In the genomic region with DNA sequence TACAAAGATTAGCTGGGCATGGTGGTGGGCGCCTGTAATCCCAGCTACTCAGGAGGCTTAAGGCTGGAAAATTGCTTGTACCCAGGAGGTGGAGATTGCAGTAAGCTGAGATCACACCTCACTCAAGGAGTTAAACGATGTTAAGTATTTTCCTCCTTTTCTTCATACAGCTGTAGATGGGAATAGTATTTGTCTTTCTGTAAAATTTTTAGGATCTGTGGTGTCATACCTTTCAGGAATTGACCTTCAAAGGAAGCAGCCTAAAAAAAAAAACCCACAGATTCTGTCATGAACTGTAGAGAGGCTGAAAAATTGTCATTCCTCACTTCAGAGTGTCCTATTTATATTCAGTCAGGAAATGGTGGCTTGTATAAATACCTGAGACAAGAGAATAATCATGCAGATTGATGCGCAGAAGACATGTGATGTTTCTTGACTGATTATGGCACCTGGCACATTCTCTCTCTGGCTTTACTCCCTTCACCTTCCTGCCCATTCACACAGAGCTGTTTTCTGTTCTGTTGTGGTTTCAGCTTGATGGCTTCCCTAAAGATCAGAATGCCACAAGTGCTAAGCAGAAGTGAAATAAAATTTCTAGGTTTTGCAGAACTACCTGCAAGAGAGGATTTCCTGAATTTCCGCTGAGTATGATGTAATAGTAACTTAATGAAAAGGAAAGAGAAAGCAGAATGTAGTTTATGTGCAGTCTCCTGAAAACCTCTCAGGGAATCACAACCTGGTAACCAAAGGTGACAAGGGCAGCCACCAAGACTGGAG, we compare ENCODE assay signal across 1 cellular context.
TF ChIP-seq lines count a peak whose summit lies in the region.

No MANE protein-coding gene starts in this region.

TF ChIP-seq in SK-N-SH, 30 proteins besides CTCF, POLR2A, EP300 and RAD21 (continued from another document):
- TF ChIP-seq REST (IDR thresholded peaks at IDR 0.05; ENCODE audit: low read depth, low read length) (no peak), MEF2A (IDR thresholded peaks at IDR 0.05; ENCODE audit: borderline replicate concordance, low read depth) (no peak), EZH2phosphoT487 (IDR thresholded peaks at IDR 0.05; ENCODE audit: borderline replicate concordance, low read depth) (no peak), YY1 (IDR thresholded peaks at IDR 0.05; ENCODE audit: low read depth) (no peak), MAX (IDR thresholded peaks at IDR 0.05; ENCODE audit: low read depth) (no peak)
- TF ChIP-seq, protein P1, sequence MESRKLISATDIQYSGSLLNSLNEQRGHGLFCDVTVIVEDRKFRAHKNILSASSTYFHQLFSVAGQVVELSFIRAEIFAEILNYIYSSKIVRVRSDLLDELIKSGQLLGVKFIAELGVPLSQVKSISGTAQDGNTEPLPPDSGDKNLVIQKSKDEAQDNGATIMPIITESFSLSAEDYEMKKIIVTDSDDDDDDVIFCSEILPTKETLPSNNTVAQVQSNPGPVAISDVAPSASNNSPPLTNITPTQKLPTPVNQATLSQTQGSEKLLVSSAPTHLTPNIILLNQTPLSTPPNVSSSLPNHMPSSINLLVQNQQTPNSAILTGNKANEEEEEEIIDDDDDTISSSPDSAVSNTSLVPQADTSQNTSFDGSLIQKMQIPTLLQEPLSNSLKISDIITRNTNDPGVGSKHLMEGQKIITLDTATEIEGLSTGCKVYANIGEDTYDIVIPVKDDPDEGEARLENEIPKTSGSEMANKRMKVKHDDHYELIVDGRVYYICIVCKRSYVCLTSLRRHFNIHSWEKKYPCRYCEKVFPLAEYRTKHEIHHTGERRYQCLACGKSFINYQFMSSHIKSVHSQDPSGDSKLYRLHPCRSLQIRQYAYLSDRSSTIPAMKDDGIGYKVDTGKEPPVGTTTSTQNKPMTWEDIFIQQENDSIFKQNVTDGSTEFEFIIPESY (IDR thresholded peaks at IDR 0.05; ENCODE audit: borderline replicate concordance, low read depth) = no peak
TF ChIP-seq in SK-N-SH: peak in this region for 0.
